In genomic region chr3:190005343-190006113, GRCh38 we compare ENCODE assay signal across 17 cellular contexts.
"Had no signal": no experiment of that assay in that cellular context is flagged by ENCODE, and none has a peak within 500 bp of the region (broad histone marks: within the 10 kb centered on the region; RNA-seq: fewer than 3 reads in every experiment).

No MANE protein-coding gene starts in this region.

- ATAC-seq: activated T-cell treated with anti-CD3 and anti-CD28 coated beads, Interleukin-2, amount 50 U/mL, for 4 hours; esophagus mucosa; gastrocnemius medialis had no signal

- H3K9me3 Mint-ChIP-seq: activated CD4-positive, alpha-beta T cell treated with anti-CD3 and anti-CD28 coated beads, Interleukin-2, amount 10 ng/mL, durations not matched to agents 7 days and 5 days; activated T-cell treated with anti-CD3 and anti-CD28 coated beads, Interleukin-2, amount 50 U/mL, for 4 hours; neural progenitor cell had no signal

- H3K27me3 ChIP-seq: brain microvascular endothelial cell, neural progenitor cell, right atrium auricular region had no signal

- H3K4me1 ChIP-seq: prostate gland had no signal

- H3K36me3 ChIP-seq: brain microvascular endothelial cell, gastrocnemius medialis, neural progenitor cell, prostate gland, right atrium auricular region had no signal

- H3K27ac ChIP-seq: brain microvascular endothelial cell, gastrocnemius medialis, neural progenitor cell, prostate gland, right atrium auricular region had no signal

- H3K9me3 ChIP-seq: gastrocnemius medialis, prostate gland, right atrium auricular region had no signal

- H3K4me3 Mint-ChIP-seq: activated CD4-positive, alpha-beta T cell treated with anti-CD3 and anti-CD28 coated beads, Interleukin-2, amount 10 ng/mL, durations not matched to agents 7 days and 5 days; activated T-cell treated with anti-CD3 and anti-CD28 coated beads, Interleukin-2, amount 50 U/mL, for 4 hours; neural progenitor cell had no signal

- DNase-seq: activated CD4-positive, alpha-beta T cell treated with anti-CD3 and anti-CD28 coated beads, Interleukin-2, amount 10 ng/mL, durations not matched to agents 7 days and 5 days; activated CD8-positive, alpha-beta memory T cell treated with anti-CD3 and anti-CD28 coated beads, Interleukin-2, amount 50 U/mL, for 4 hours; activated naive CD4-positive, alpha-beta T cell treated with anti-CD3 and anti-CD28 coated beads, Interleukin-2, amount 50 U/mL, for 16 hours; activated T-cell treated with anti-CD3 and anti-CD28 coated beads, Interleukin-2, amount 50 U/mL, for 4 hours; aorta; brain microvascular endothelial cell; effector CD4-positive, alpha-beta T cell; gastrocnemius medialis; head of caudate nucleus; stimulated activated CD4-positive, alpha-beta T cell treated with anti-CD3 and anti-CD28 coated beads, Interleukin-12 subunit alpha, Interleukin-12 subunit beta, amount 100 ng/mL, for 4 hours; stimulated activated CD4-positive, alpha-beta T cell treated with anti-CD3 and anti-CD28 coated beads, Interleukin-1b, Interleukin-23, amount 100 ng/mL, for 48 hours; stimulated activated CD8-positive, alpha-beta memory T cell treated with anti-CD3 and anti-CD28 coated beads, Interleukin-4, amount 100 ng/mL, for 48 hours; stimulated activated naive CD4-positive, alpha-beta T cell had no signal

- H3K27ac Mint-ChIP-seq: activated CD4-positive, alpha-beta T cell treated with anti-CD3 and anti-CD28 coated beads, Interleukin-2, amount 10 ng/mL, durations not matched to agents 7 days and 5 days; neural progenitor cell had no signal

- H3K4me3 ChIP-seq: gastrocnemius medialis, neural progenitor cell, prostate gland, right atrium auricular region had no signal

- H3K4me1 Mint-ChIP-seq: activated CD4-positive, alpha-beta T cell treated with anti-CD3 and anti-CD28 coated beads, Interleukin-2, amount 10 ng/mL, durations not matched to agents 7 days and 5 days had no signal
